ENCODE assay signal across 8 cellular contexts in genomic region chr1:19452221-19452663, GRCh38. TPM values are rescaled to one million over a fixed set of nuclear protein-coding genes. Genes with fewer than 3 reads are reported as not detected.
DNase-seq lines count a peak whose midpoint lies in the region; ATAC-seq and TF ChIP-seq lines count a peak whose summit lies in the region.
"Had no signal": no experiment of that assay in that cellular context is flagged by ENCODE, and none has a peak within 500 bp of the region (broad histone marks: within the 10 kb centered on the region; RNA-seq: fewer than 3 reads in every experiment).

No MANE protein-coding gene starts in this region.

- no peaks in the 10 kb centered on the region for H3K9me3 ChIP-seq in lung (ENCODE audit: control insufficient read depth in 2 of 2, insufficient read depth in 1 of 2, low read length in 1 of 2)
- H3K9me3 ChIP-seq in thyroid gland: no peaks in the 10 kb centered on the region
- H3K9me3 ChIP-seq in Caco-2: no peaks in the 10 kb centered on the region

- no peaks in the 10 kb centered on the region for H3K36me3 ChIP-seq in lung (ENCODE audit: control insufficient read depth in 2 of 2, insufficient read depth in 2 of 2, low read length in 2 of 2)
- H3K36me3 ChIP-seq in thyroid gland: no peaks in the 10 kb centered on the region
- no peaks in the 10 kb centered on the region for H3K36me3 ChIP-seq in Caco-2 (ENCODE audit: control insufficient read depth, insufficient read depth, low read length)

- H3K4me1 ChIP-seq in lung (ENCODE audit: control insufficient read depth in 2 of 2, insufficient read depth in 2 of 2, low read length in 2 of 2) (peaks cover 47 to 56% of the 10 kb centered on the region in 2 donors), thyroid gland (peaks cover 74 to 94% of the 10 kb centered on the region in 2 donors), Caco-2 (no peaks in the 10 kb centered on the region)

- H3K27me3 Mint-ChIP-seq in Caco-2 (ENCODE audit: insufficient read depth, unreplicated experiment): no peaks in the 10 kb centered on the region
- H3K27me3 Mint-ChIP-seq: activated naive CD8-positive, alpha-beta T cell treated with anti-CD3 and anti-CD28 coated beads, Interleukin-2, amount 10 ng/mL, durations not matched to agents 7 days and 5 days had no signal

- intact Hi-C loops in thyroid gland (cut with DNase I): no loop called here
- intact Hi-C loops in Caco-2 (cut with micrococcal nuclease; ENCODE audit: unreplicated experiment): no loop called here

- H3K4me3 ChIP-seq in HFF-Myc (replicated peaks; ENCODE audit: low read depth, low read length) (no peak overlapping the region), lung (no peak overlapping the region), thyroid gland (replicated peaks in 1 of 3) (no peak overlapping the region), Caco-2 (ENCODE audit: low read depth, low read length) (no peak overlapping the region)

- WGBS in lung, 2 donors: 63 to 86% methylated on average over 12 of the region's 12 CpGs
- 73 to 78% methylated on average over 12 of the region's 12 CpGs for WGBS in thyroid gland, 2 donors

- peaks cover 10% of the 10 kb centered on the region for H3K4me1 Mint-ChIP-seq in Caco-2 (ENCODE audit: low read depth, unreplicated experiment)

- no peak overlapping the region for H3K27ac Mint-ChIP-seq in Caco-2 (ENCODE audit: unreplicated experiment)
- H3K27ac Mint-ChIP-seq: activated naive CD8-positive, alpha-beta T cell treated with anti-CD3 and anti-CD28 coated beads, Interleukin-2, amount 10 ng/mL, durations not matched to agents 7 days and 5 days had no signal

- CTCF ChIA-PET in Caco-2 (lab: Charles Lee): no interaction called here

- POLR2A ChIA-PET in Caco-2 (lab: Charles Lee): no interaction called here

- DNase-seq in HFF-Myc (ENCODE audit: extremely low read depth, low read depth) (peak; percentile 68), caudate nucleus (lab: John Stamatoyannopoulos, UW) (no peak), lung (ENCODE audit: low spot score) (peak; percentile 65), thyroid gland (peak in 1 of 2 donors; percentile 49), Caco-2 (no peak), DMS53 (lab: John Stamatoyannopoulos, UW) (no peak), NCI-H2227 (lab: John Stamatoyannopoulos, UW; ENCODE audit: unreplicated experiment) (no peak)
- DNase-seq: activated naive CD8-positive, alpha-beta T cell treated with anti-CD3 and anti-CD28 coated beads, Interleukin-2, amount 10 ng/mL, durations not matched to agents 7 days and 5 days had no signal

- H3K4me3 Mint-ChIP-seq in Caco-2 (ENCODE audit: unreplicated experiment): no peak overlapping the region
- H3K4me3 Mint-ChIP-seq: activated naive CD8-positive, alpha-beta T cell treated with anti-CD3 and anti-CD28 coated beads, Interleukin-2, amount 10 ng/mL, durations not matched to agents 7 days and 5 days had no signal

- no peak for TF ChIP-seq POLR2A in thyroid gland (IDR thresholded peaks at IDR 0.05)

- H3K9me3 Mint-ChIP-seq in Caco-2 (ENCODE audit: unreplicated experiment): no peaks in the 10 kb centered on the region
- H3K9me3 Mint-ChIP-seq: activated naive CD8-positive, alpha-beta T cell treated with anti-CD3 and anti-CD28 coated beads, Interleukin-2, amount 10 ng/mL, durations not matched to agents 7 days and 5 days had no signal

- H3K27ac ChIP-seq in caudate nucleus (ENCODE audit: low read depth, low read length) (peak overlapping the region; percentile 55), lung (ENCODE audit: low read depth in 1 of 2, low read length in 1 of 2) (peak overlapping the region in 1 of 2 donors; percentile 91), thyroid gland (peak overlapping the region in 2 of 3 donors; percentile 42 to 89)

- no TSS peak for BruUV-seq in Caco-2 (replicated peaks; lab: Mats Ljungman, UMichigan)

- H3K36me3 Mint-ChIP-seq in Caco-2 (ENCODE audit: insufficient read depth, unreplicated experiment): peaks cover 17% of the 10 kb centered on the region

- H3K27me3 ChIP-seq in lung (ENCODE audit: control insufficient read depth, insufficient read depth) (no peaks in the 10 kb centered on the region), thyroid gland (no peaks in the 10 kb centered on the region), Caco-2 (replicated peaks; ENCODE audit: control insufficient read depth, insufficient read depth, low read length) (no peaks in the 10 kb centered on the region)

- no peak for ATAC-seq in lung (ENCODE audit: insufficient read depth, low FRiP score)

- no peak for TF ChIP-seq CTCF in HFF-Myc (IDR thresholded peaks at IDR 0.05; ENCODE audit: low read depth, low read length, missing control alignments)
- no peak for TF ChIP-seq CTCF in lung (IDR thresholded peaks at IDR 0.05; ENCODE audit: control extremely low read depth, extremely low read depth)
- no peak for TF ChIP-seq CTCF in thyroid gland (IDR thresholded peaks at IDR 0.05)
- TF ChIP-seq CTCF in Caco-2 (IDR thresholded peaks at IDR 0.05; ENCODE audit: insufficient read depth in 1 of 2, low read depth in 1 of 2, low read length in 1 of 2, severe bottlenecking in 1 of 2, unreplicated experiment in 1 of 2): no peak

RNA-seq across cellular contexts. Expression of gene CAPZB, which starts 33.1 kb away (rescaled TPM):
- total RNA-seq in lung (100 to 1,000 TPM in 1 of 2 donors, 10 to 100 TPM in 1; 94.7 to 283 TPM), thyroid gland (100 to 1,000 TPM in 2 of 4 donors, 10 to 100 TPM in 2; 75.4 to 116 (median 93.1) TPM), Caco-2 (2022) (205 and 223 TPM in 2 replicates)
- polyA plus RNA-seq in lung: 100 to 1,000 TPM; 274 to 339 TPM

Comparison
In these comparisons a context has a peak if more than half of its experiments do, and no peak if none do; other contexts are left out.
1. DNase-seq: peak in HFF-Myc (single experiment) and lung (single experiment); none in caudate nucleus (0 of 61), Caco-2 (0 of 2), DMS53 (single experiment) and NCI-H2227 (single experiment).